In the genomic region with DNA sequence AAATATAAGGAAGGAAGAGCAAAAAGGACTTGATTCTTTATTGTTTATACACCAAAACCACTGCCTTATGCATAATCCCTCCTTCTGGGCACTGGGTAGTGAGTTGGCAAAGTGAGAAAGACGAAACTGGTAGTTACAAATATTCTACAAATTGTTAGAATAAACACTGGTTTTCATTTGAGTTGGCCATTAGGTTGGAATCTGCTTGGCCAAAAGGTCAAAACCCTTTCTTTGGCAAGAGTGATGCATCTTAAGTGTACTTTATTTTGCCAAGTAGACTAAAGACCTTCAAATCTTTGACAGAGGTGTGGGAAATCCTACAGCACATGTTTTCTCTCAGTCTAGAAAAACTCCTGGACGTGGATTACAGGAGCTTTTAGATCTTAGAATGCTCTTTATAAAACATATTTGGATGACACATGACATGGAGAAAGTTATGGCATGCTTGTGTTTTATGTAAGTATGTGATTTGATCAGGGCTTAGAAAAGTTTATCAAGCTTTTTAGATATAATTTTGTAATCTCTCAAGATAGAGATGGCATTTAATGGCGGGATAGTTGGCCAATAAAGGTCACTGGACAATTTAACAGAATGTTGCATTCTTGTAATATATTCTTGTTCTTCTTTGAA, we compare ENCODE assay signal across 21 cellular contexts.
DNase-seq lines count a peak whose midpoint lies in the region; ATAC-seq lines count a peak whose summit lies in the region.
"Had no signal": no experiment of that assay in that cellular context is flagged by ENCODE, and none has a peak within 500 bp of the region (broad histone marks: within the 10 kb centered on the region; RNA-seq: fewer than 3 reads in every experiment).

No MANE protein-coding gene starts in this region.

- 0 out of 2 replicates have a peak, but pooled peaks cover 2% of the 10 kb centered on the region for H3K9me3 ChIP-seq in MG63
- H3K9me3 ChIP-seq: BLaER1, Caco-2, HAP-1 had no signal

- ATAC-seq in memory B cell (ENCODE audit: low read depth) = no peak
- no peak for ATAC-seq in HG03469 (IDR thresholded peaks at IDR 0.05; ENCODE audit: unreplicated experiment)
- ATAC-seq in HG03521 (IDR thresholded peaks at IDR 0.05; ENCODE audit: unreplicated experiment) = no peak
- ATAC-seq: CD8-positive, alpha-beta T cell; GM12878 had no signal

- H3K27ac Mint-ChIP-seq in memory B cell = peak overlapping the region; percentile 88
- no peak overlapping the region for H3K27ac Mint-ChIP-seq in activated CD4-positive, alpha-beta memory T cell treated with anti-CD3 and anti-CD28 coated beads for 36 hours
- H3K27ac Mint-ChIP-seq: CD4-positive, CD25-positive, alpha-beta regulatory T cell; CD8-positive, alpha-beta T cell; HFFc6 had no signal

- H3K4me1 Mint-ChIP-seq in memory B cell = peaks cover 28% of the 10 kb centered on the region
- no peaks in the 10 kb centered on the region for H3K4me1 Mint-ChIP-seq in activated CD4-positive, alpha-beta memory T cell treated with anti-CD3 and anti-CD28 coated beads for 36 hours (ENCODE audit: low read depth)
- H3K4me1 Mint-ChIP-seq: CD4-positive, CD25-positive, alpha-beta regulatory T cell had no signal

- DNase-seq in M059J (ENCODE audit: low read depth) (peak; percentile 70), MG63 (peak; percentile 61), astrocyte of the hippocampus (ENCODE audit: low read depth, low spot score) (peak; percentile 24), memory B cell (ENCODE audit: low spot score in 2 of 2) (no peak), NCI-H510A treated with DMSO at 0.1 percent for 48 hours (lab: John Stamatoyannopoulos, UW) (no peak)
- DNase-seq in activated CD4-positive, alpha-beta memory T cell treated with anti-CD3 and anti-CD28 coated beads for 36 hours = no peak
- DNase-seq: Caco-2; CD4-positive, CD25-positive, alpha-beta regulatory T cell; CD8-positive, alpha-beta T cell; DMS153; DMS79; EL; GDM1; GOT3; HFFc6 had no signal

- POLR2A ChIA-PET in activated CD4-positive, alpha-beta memory T cell treated with anti-CD3 and anti-CD28 coated beads for 36 hours (lab: Charles Lee) = no interaction called here

- no peak overlapping the region for H3K4me3 ChIP-seq in MG63
- H3K4me3 ChIP-seq: BLaER1, GM12878, HAP-1 had no signal

- CTCF ChIA-PET in activated CD4-positive, alpha-beta memory T cell treated with anti-CD3 and anti-CD28 coated beads for 36 hours (lab: Charles Lee) = no interaction called here

- intact Hi-C loops in activated CD4-positive, alpha-beta memory T cell treated with anti-CD3 and anti-CD28 coated beads for 36 hours (cut with micrococcal nuclease) = loop anchor here (10.0 kb wide), 1 partner anchor 50 kb away; no protein-coding TSS in a partner anchor

- no peaks in the 10 kb centered on the region for H3K27me3 ChIP-seq in MG63
- H3K27me3 ChIP-seq: BLaER1 had no signal

- no peak overlapping the region for H3K4me3 Mint-ChIP-seq in memory B cell
- H3K4me3 Mint-ChIP-seq in activated CD4-positive, alpha-beta memory T cell treated with anti-CD3 and anti-CD28 coated beads for 36 hours = no peak overlapping the region
- H3K4me3 Mint-ChIP-seq: B cell; CD4-positive, CD25-positive, alpha-beta regulatory T cell; CD8-positive, alpha-beta T cell; HFFc6 had no signal

- H3K9me3 Mint-ChIP-seq in memory B cell = peaks cover 1% of the 10 kb centered on the region
- no peaks in the 10 kb centered on the region for H3K9me3 Mint-ChIP-seq in activated CD4-positive, alpha-beta memory T cell treated with anti-CD3 and anti-CD28 coated beads for 36 hours
- H3K9me3 Mint-ChIP-seq: CD8-positive, alpha-beta T cell; HFFc6 had no signal

- H3K36me3 Mint-ChIP-seq in memory B cell = no peaks in the 10 kb centered on the region
- H3K36me3 Mint-ChIP-seq in activated CD4-positive, alpha-beta memory T cell treated with anti-CD3 and anti-CD28 coated beads for 36 hours = peaks cover 1% of the 10 kb centered on the region
- H3K36me3 Mint-ChIP-seq: CD4-positive, CD25-positive, alpha-beta regulatory T cell; CD8-positive, alpha-beta T cell had no signal

- peaks cover 12% of the 10 kb centered on the region for H3K27me3 Mint-ChIP-seq in memory B cell
- H3K27me3 Mint-ChIP-seq in activated CD4-positive, alpha-beta memory T cell treated with anti-CD3 and anti-CD28 coated beads for 36 hours = peaks cover 6% of the 10 kb centered on the region

- H3K36me3 ChIP-seq in MG63 = no peaks in the 10 kb centered on the region
- H3K36me3 ChIP-seq: BLaER1, HAP-1 had no signal

Comparison
In these comparisons a context has a peak if more than half of its experiments do, and no peak if none do; other contexts are left out.
1. DNase-seq: peak in M059J (single experiment), MG63 (single experiment) and astrocyte of the hippocampus (single experiment); none in memory B cell (0 of 2), activated CD4-positive, alpha-beta memory T cell treated with anti-CD3 and anti-CD28 coated beads for 36 hours (single experiment) and NCI-H510A treated with DMSO at 0.1 percent for 48 hours (single experiment).